In genomic region chr12:108207791-108208730, GRCh38 we compare ENCODE assay signal across 19 cellular contexts.
"Had no signal": no experiment of that assay in that cellular context is flagged by ENCODE, and none has a peak within 500 bp of the region (broad histone marks: within the 10 kb centered on the region; RNA-seq: fewer than 3 reads in every experiment).

No MANE protein-coding gene starts in this region.

- H3K4me2 ChIP-seq: hepatocyte had no signal

- H2AFZ ChIP-seq: hepatocyte had no signal

- H3K9me3 Mint-ChIP-seq: mesothelial cell of epicardium had no signal

- H3K9me3 ChIP-seq: colonic mucosa, gastroesophageal sphincter had no signal

- H3K4me3 Mint-ChIP-seq: dendritic cell treated with granulocyte-macrophage colony-stimulating factor and Interleukin-4, amounts not matched to agents 40 ng/mL and 50 ng/mL, for 4 days; effector memory CD8-positive, alpha-beta T cell; mesothelial cell of epicardium; naive B cell; naive thymus-derived CD8-positive, alpha-beta T cell had no signal

- H3K4me1 Mint-ChIP-seq: mesothelial cell of epicardium; naive B cell; naive thymus-derived CD8-positive, alpha-beta T cell had no signal

- H3K27ac ChIP-seq: colonic mucosa, esophagus muscularis mucosa, foreskin keratinocyte, gastroesophageal sphincter, heart left ventricle, hepatocyte, left lung, lower lobe of right lung had no signal

- H3K36me3 ChIP-seq: colonic mucosa, heart left ventricle, left lung, lower lobe of right lung had no signal

- H3K36me3 Mint-ChIP-seq: mesothelial cell of epicardium; naive thymus-derived CD8-positive, alpha-beta T cell had no signal

- H3K4me3 ChIP-seq: colonic mucosa, esophagus muscularis mucosa, gastroesophageal sphincter, heart left ventricle, hepatocyte, left lung, lower lobe of right lung, mucosa of descending colon had no signal

- ATAC-seq: effector memory CD8-positive, alpha-beta T cell; foreskin keratinocyte; gastroesophageal sphincter; heart left ventricle; left cardiac atrium; left lung; left ventricle myocardium superior; lower lobe of right lung; mucosa of descending colon; naive thymus-derived CD8-positive, alpha-beta T cell had no signal

- DNase-seq: colonic mucosa; cortex of kidney; effector CD8-positive, alpha-beta T cell; effector memory CD8-positive, alpha-beta T cell; foreskin keratinocyte; heart left ventricle; left cardiac atrium; left lung; left ventricle myocardium superior; lower lobe of right lung; mesenchymal stem cell; mucosa of descending colon; naive B cell; naive thymus-derived CD8-positive, alpha-beta T cell had no signal

- H3K27me3 ChIP-seq: colonic mucosa, esophagus muscularis mucosa, foreskin keratinocyte, gastroesophageal sphincter, hepatocyte had no signal

- H3K4me1 ChIP-seq: colonic mucosa, esophagus muscularis mucosa, foreskin keratinocyte, gastroesophageal sphincter, heart left ventricle, left lung, lower lobe of right lung had no signal

- H3K79me2 ChIP-seq: hepatocyte had no signal

- H3K27ac Mint-ChIP-seq: dendritic cell treated with granulocyte-macrophage colony-stimulating factor and Interleukin-4, amounts not matched to agents 40 ng/mL and 50 ng/mL, for 4 days; effector memory CD8-positive, alpha-beta T cell; mesothelial cell of epicardium; naive B cell; naive thymus-derived CD8-positive, alpha-beta T cell had no signal
